ENCODE assay signal across 16 cellular contexts in the genomic region with DNA sequence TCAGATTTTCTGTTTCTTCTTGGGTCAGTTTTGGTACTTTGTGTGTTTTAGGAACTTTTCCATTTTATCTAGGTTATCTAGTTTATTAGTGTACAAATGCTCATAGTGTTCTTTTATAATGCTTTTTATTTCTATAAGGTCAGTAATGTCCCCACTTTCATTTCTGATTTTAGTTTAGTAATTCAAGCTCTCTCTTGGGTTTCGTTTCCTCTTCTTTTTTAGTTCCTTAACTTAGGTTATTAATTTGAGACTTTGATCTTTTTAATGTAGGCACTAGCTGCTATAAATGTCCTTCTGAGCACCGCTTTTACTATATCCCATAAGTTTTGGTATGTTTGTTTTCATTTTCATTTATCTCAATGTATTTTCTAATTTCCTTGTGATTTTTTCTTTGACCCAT. TPM values are rescaled to one million over a fixed set of nuclear protein-coding genes. Genes with fewer than 3 reads are reported as not detected.
A peak's percentile ranks its signal among the peaks of the same experiment; 100 is the strongest.
DNase-seq lines count a peak whose midpoint lies in the region; ATAC-seq and TF ChIP-seq lines count a peak whose summit lies in the region.
"Had no signal": no experiment of that assay in that cellular context is flagged by ENCODE, and none has a peak within 500 bp of the region (broad histone marks: within the 10 kb centered on the region; RNA-seq: fewer than 3 reads in every experiment).

No MANE protein-coding gene starts in this region.

- H2BK5ac ChIP-seq in H9 (ENCODE audit: insufficient read length, low read length), result no peak overlapping the region

- TF ChIP-seq CTCF in H9 (conservative IDR thresholded peaks at IDR 0.05), result no peak

- no peaks in the 10 kb centered on the region for H3K27me3 ChIP-seq in H9 (ENCODE audit: insufficient read depth, low read length)
- H3K27me3 ChIP-seq: cardiac muscle cell, stomach had no signal

- H4K91ac ChIP-seq in H9 (ENCODE audit: insufficient read length, low read depth, low read length), result no peak overlapping the region

- H2AK5ac ChIP-seq in H9 (ENCODE audit: insufficient read length, low read length), result no peak overlapping the region

- H2BK20ac ChIP-seq in H9 (ENCODE audit: low read depth, low read length, poor library complexity, severe bottlenecking), result no peak overlapping the region

- H3K4me2 ChIP-seq in H9 (ENCODE audit: insufficient read depth, insufficient read length, low read length), result no peak overlapping the region

- no peak overlapping the region for H3T11ph ChIP-seq in H9 (ENCODE audit: low read length)

- ATAC-seq in GM18502 (IDR thresholded peaks at IDR 0.05; ENCODE audit: poor library complexity, unreplicated experiment), result peak; percentile 67
- ATAC-seq in GM21390 (IDR thresholded peaks at IDR 0.05; ENCODE audit: unreplicated experiment), result peak; percentile 58
- ATAC-seq in HG03066 (IDR thresholded peaks at IDR 0.05; ENCODE audit: low read depth, unreplicated experiment), result peak; percentile 77
- ATAC-seq: naive thymus-derived CD4-positive, alpha-beta T cell had no signal

- DNase-seq in NAMALWA (ENCODE audit: low spot score) (peak; percentile 50), HK-2 (ENCODE audit: unreplicated experiment) (no peak), NCI-H1694 treated with DMSO at 0.1 percent for 48 hours (lab: John Stamatoyannopoulos, UW) (no peak), H9 (no peak)
- DNase-seq in stimulated activated CD4-positive, alpha-beta T cell treated with anti-CD3 and anti-CD28 coated beads, Interleukin-4, amount 100 ng/mL, for 24 hours, result no peak
- DNase-seq: activated naive CD4-positive, alpha-beta T cell treated with anti-CD3 and anti-CD28 coated beads for 36 hours; glutamatergic neuron; naive thymus-derived CD4-positive, alpha-beta T cell; NCI-H1092 treated with DMSO at 0.1 percent for 48 hours; NCI-H446 treated with DMSO at 0.1 percent for 48 hours; stomach; T1000 had no signal

- no peaks in the 10 kb centered on the region for H3K27me3 Mint-ChIP-seq in H9 (ENCODE audit: low read depth)

- H2BK12ac ChIP-seq in H9 (ENCODE audit: insufficient read length, low read depth, low read length), result no peak overlapping the region

- no peak overlapping the region; a peak in 1 of 7 replicates for H3K27ac Mint-ChIP-seq in H9
- H3K27ac Mint-ChIP-seq: activated naive CD4-positive, alpha-beta T cell treated with anti-CD3 and anti-CD28 coated beads for 36 hours; naive thymus-derived CD4-positive, alpha-beta T cell had no signal

- no peaks in the 10 kb centered on the region for H3K79me2 ChIP-seq in H9 (ENCODE audit: insufficient read depth, low read length)

- H3K56ac ChIP-seq in H9 (ENCODE audit: insufficient read length, low read depth, low read length), result no peak overlapping the region

- H3K18ac ChIP-seq in H9 (ENCODE audit: insufficient read length, low read depth, low read length), result no peak overlapping the region

- H2BK120ac ChIP-seq in H9 (ENCODE audit: low read depth, low read length, poor library complexity, severe bottlenecking), result no peak overlapping the region

- H3K4ac ChIP-seq in H9 (ENCODE audit: low read depth, low read length), result no peak overlapping the region

- H3K4me1 Mint-ChIP-seq in H9, result peaks cover 22 to 23% of the 10 kb centered on the region in 2 experiments

- H3K23ac ChIP-seq in H9 (ENCODE audit: insufficient read length, low read depth, low read length), result no peak overlapping the region

- peaks cover 0 to 13% (median 0%) of the 10 kb centered on the region in 3 experiments; a peak in 4 of 7 replicates for H3K36me3 Mint-ChIP-seq in H9 (ENCODE audit: insufficient read depth in 1 of 3, low read depth in 3 of 3)

- H2BK15ac ChIP-seq in H9 (ENCODE audit: low read depth, low read length), result no peak overlapping the region

- no peak overlapping the region; a peak in 1 of 5 replicates for H3K4me3 Mint-ChIP-seq in H9
- H3K4me3 Mint-ChIP-seq: activated naive CD4-positive, alpha-beta T cell treated with anti-CD3 and anti-CD28 coated beads for 36 hours; naive thymus-derived CD4-positive, alpha-beta T cell had no signal

- no peaks in the 10 kb centered on the region; the same call in 1 of the 2 replicates for H3K4me1 ChIP-seq in H9 (ENCODE audit: insufficient read depth, low read length)
- H3K4me1 ChIP-seq: stomach had no signal

- H3K9me3 ChIP-seq in H9 (ENCODE audit: control insufficient read depth, low read depth, low read length), result no peaks in the 10 kb centered on the region

- peaks cover 11 to 15% of the 10 kb centered on the region in 2 experiments for H3K9me3 Mint-ChIP-seq in H9

- H3K14ac ChIP-seq in H9 (ENCODE audit: insufficient read depth, low read length), result no peak overlapping the region

- no peaks in the 10 kb centered on the region for H3K23me2 ChIP-seq in H9 (ENCODE audit: insufficient read length, low read depth, low read length, poor library complexity, severe bottlenecking)

- no peak overlapping the region for H4K8ac ChIP-seq in H9 (replicated peaks; ENCODE audit: insufficient read length, low read depth, low read length)

- no CpG with 5 or more reads among the region's 2 CpGs for WGBS in H9 (ENCODE audit: extremely low coverage, insufficient read length, low lambda C conversion rate)

- H3K27ac ChIP-seq in H9 (ENCODE audit: insufficient read length, low read depth, low read length), result no peak overlapping the region
- H3K27ac ChIP-seq: cardiac muscle cell, stomach had no signal

- H4K20me1 ChIP-seq in H9 (ENCODE audit: control insufficient read depth, insufficient read depth, insufficient read length), result no peaks in the 10 kb centered on the region

- H2AFZ ChIP-seq in H9 (ENCODE audit: low read length), result no peak overlapping the region

- no peak overlapping the region for H3K9ac ChIP-seq in H9 (ENCODE audit: extremely low read depth, insufficient read length, low read length)

- H4K5ac ChIP-seq in H9 (ENCODE audit: insufficient read length, low read depth, low read length), result no peak overlapping the region

- H3K79me1 ChIP-seq in H9 (ENCODE audit: insufficient read depth, low read depth, low read length, poor library complexity, severe bottlenecking), result no peaks in the 10 kb centered on the region

RNA-seq across cellular contexts. Expression of gene CD200R1L, which starts 27.0 kb away (rescaled TPM):
- not detected in 2 replicates for total RNA-seq in H9 (2021)
- total RNA-seq: activated naive CD4-positive, alpha-beta T cell treated with anti-CD3 and anti-CD28 coated beads for 36 hours; cardiac muscle cell; naive thymus-derived CD4-positive, alpha-beta T cell; stomach had no signal
